ENCODE assay signal across 15 cellular contexts in the genomic region with DNA sequence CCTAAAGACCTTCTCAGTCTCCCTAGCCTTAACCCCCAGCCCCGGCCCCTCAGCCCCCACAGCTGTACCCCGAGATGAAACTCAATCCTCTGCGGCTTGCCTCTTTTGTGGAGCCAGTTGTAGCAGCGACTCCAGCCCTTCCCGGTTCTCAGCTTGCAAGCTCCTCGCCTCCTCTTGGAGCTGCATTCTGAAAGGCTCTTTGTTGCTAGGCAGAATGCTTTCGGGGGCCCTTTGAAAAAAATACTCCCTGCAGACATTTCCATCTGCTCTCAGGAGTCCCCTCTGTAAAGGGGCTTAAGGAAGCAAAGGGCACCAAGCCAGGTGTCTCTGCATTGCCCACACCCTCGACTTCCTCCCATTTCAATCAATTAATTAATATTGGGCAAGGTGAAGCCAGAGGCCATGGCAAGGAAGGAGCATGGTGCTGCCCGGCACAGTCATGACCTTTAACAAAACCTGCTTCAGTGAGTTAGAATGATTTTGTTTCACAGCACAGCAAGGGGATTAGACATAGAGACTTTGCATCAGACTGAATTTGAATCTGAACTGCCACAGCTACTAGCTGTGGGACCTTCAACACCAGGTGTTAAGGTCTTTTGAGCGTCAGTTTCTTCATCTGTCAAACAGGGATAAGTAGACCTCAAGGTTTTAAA.
DNase-seq lines count a peak whose midpoint lies in the region; FAIRE-seq and TF ChIP-seq lines count a peak whose summit lies in the region.
"Had no signal": no experiment of that assay in that cellular context is flagged by ENCODE, and none has a peak within 500 bp of the region (broad histone marks: within the 10 kb centered on the region; RNA-seq: fewer than 3 reads in every experiment).

No MANE protein-coding gene starts in this region.

- POLR2A ChIA-PET in OCI-LY7 (lab: Charles Lee) = no interaction called here

- no peaks in the 10 kb centered on the region for H3K9me3 Mint-ChIP-seq in mesothelial cell of epicardium
- no peaks in the 10 kb centered on the region for H3K9me3 Mint-ChIP-seq in activated CD4-positive, alpha-beta T cell treated with anti-CD3 and anti-CD28 coated beads, Interleukin-2, amount 10 ng/mL, durations not matched to agents 24 days and 14 days

- H3K27ac ChIP-seq in OCI-LY7 (ENCODE audit: low read depth, low read length, poor library complexity, severe bottlenecking) = no peak overlapping the region

- no peak overlapping the region for H2AFZ ChIP-seq in OCI-LY7 (ENCODE audit: low read length)

- DNase-seq in Ammon's horn (ENCODE audit: low spot score) = peak; percentile 77
- DNase-seq in NCI-H2171 treated with DMSO at 0.1 percent for 48 hours (lab: John Stamatoyannopoulos, UW) = peak; percentile 81
- peak; percentile 84 for DNase-seq in ecto neural progenitor cell (ENCODE audit: low spot score)
- no peak for DNase-seq in mesothelial cell of epicardium (ENCODE audit: low spot score in 2 of 2, unreplicated experiment in 2 of 2)
- no peak for DNase-seq in amniotic stem cell (lab: John Stamatoyannopoulos, UW)
- DNase-seq in OCI-LY7 (ENCODE audit: low spot score) = no peak
- no peak for DNase-seq in activated CD4-positive, alpha-beta T cell treated with anti-CD3 and anti-CD28 coated beads, Interleukin-2, amount 10 ng/mL, durations not matched to agents 24 days and 14 days
- no peak for DNase-seq in HTR-8/SVneo (ENCODE audit: insufficient read length, low spot score)
- DNase-seq: effector CD8-positive, alpha-beta T cell; mucosa of descending colon; OCI-M1; small intestine; T-helper 2 cell had no signal

- no peak for FAIRE-seq in HTR-8/SVneo (lab: Jason Lieb, UNC)
- FAIRE-seq: GM18507, small intestine had no signal

- H3K9me2 ChIP-seq in OCI-LY7 (ENCODE audit: insufficient read depth, low read length) = no peaks in the 10 kb centered on the region

- no peaks in the 10 kb centered on the region for H3K4me1 ChIP-seq in OCI-LY7 (ENCODE audit: insufficient read depth, low read length, poor library complexity, severe bottlenecking)

- intact Hi-C loops in OCI-LY7 (cut with micrococcal nuclease; ENCODE audit: unreplicated experiment) = no loop called here
- intact Hi-C loops in activated CD4-positive, alpha-beta T cell treated with anti-CD3 and anti-CD28 coated beads, Interleukin-2, amount 10 ng/mL, durations not matched to agents 24 days and 14 days (cut with micrococcal nuclease) = loop anchor here (5.0 kb wide), 2 partner anchors 38 to 63 kb away; partner anchors contain the start of gene SRGAP3

- peaks cover 7% of the 10 kb centered on the region for H3K36me3 Mint-ChIP-seq in mesothelial cell of epicardium
- H3K36me3 Mint-ChIP-seq in activated CD4-positive, alpha-beta T cell treated with anti-CD3 and anti-CD28 coated beads, Interleukin-2, amount 10 ng/mL, durations not matched to agents 24 days and 14 days (ENCODE audit: low read depth) = no peaks in the 10 kb centered on the region

- peak overlapping the region; percentile 80 for H3K27ac Mint-ChIP-seq in mesothelial cell of epicardium
- H3K27ac Mint-ChIP-seq in activated CD4-positive, alpha-beta T cell treated with anti-CD3 and anti-CD28 coated beads, Interleukin-2, amount 10 ng/mL, durations not matched to agents 24 days and 14 days = no peak overlapping the region
- H3K27ac Mint-ChIP-seq: activated naive CD8-positive, alpha-beta T cell had no signal

- peaks cover 47% of the 10 kb centered on the region for H3K4me1 Mint-ChIP-seq in mesothelial cell of epicardium
- peaks cover 21% of the 10 kb centered on the region for H3K4me1 Mint-ChIP-seq in activated CD4-positive, alpha-beta T cell treated with anti-CD3 and anti-CD28 coated beads, Interleukin-2, amount 10 ng/mL, durations not matched to agents 24 days and 14 days

- CTCF ChIA-PET in OCI-LY7 (lab: Charles Lee; ENCODE audit: unreplicated experiment) = no interaction called here

- no peaks in the 10 kb centered on the region for H3K36me3 ChIP-seq in OCI-LY7 (ENCODE audit: insufficient read depth, low read length)

- TF ChIP-seq CTCF in mesothelial cell of epicardium (IDR thresholded peaks at IDR 0.05; ENCODE audit: unreplicated experiment) (no peak), OCI-LY7 (conservative IDR thresholded peaks at IDR 0.05; ENCODE audit: low read length) (no peak)

- no peak overlapping the region for H3K4me3 ChIP-seq in OCI-LY7 (ENCODE audit: low read depth, low read length, poor library complexity, severe bottlenecking)
- H3K4me3 ChIP-seq: mucosa of descending colon had no signal

- no peaks in the 10 kb centered on the region for H3K79me2 ChIP-seq in OCI-LY7 (ENCODE audit: insufficient read depth, low read depth, low read length)

- no peaks in the 10 kb centered on the region for H3K27me3 Mint-ChIP-seq in mesothelial cell of epicardium (ENCODE audit: low read depth)
- peaks cover 26% of the 10 kb centered on the region for H3K27me3 Mint-ChIP-seq in activated CD4-positive, alpha-beta T cell treated with anti-CD3 and anti-CD28 coated beads, Interleukin-2, amount 10 ng/mL, durations not matched to agents 24 days and 14 days

- peak overlapping the region; percentile 44 for H3K4me3 Mint-ChIP-seq in mesothelial cell of epicardium
- no peak overlapping the region for H3K4me3 Mint-ChIP-seq in activated CD4-positive, alpha-beta T cell treated with anti-CD3 and anti-CD28 coated beads, Interleukin-2, amount 10 ng/mL, durations not matched to agents 24 days and 14 days
- H3K4me3 Mint-ChIP-seq: activated naive CD8-positive, alpha-beta T cell had no signal

- no peak overlapping the region for H3K4me2 ChIP-seq in OCI-LY7 (ENCODE audit: low read length)

- H3K9me3 ChIP-seq in OCI-LY7 (ENCODE audit: low read length) = no peaks in the 10 kb centered on the region
- H3K9me3 ChIP-seq: mucosa of descending colon had no signal

- no peaks in the 10 kb centered on the region for H4K20me1 ChIP-seq in OCI-LY7 (ENCODE audit: insufficient read depth, low read length)

- no TSS peak for BruUV-seq in OCI-LY7 (replicated peaks; lab: Mats Ljungman, UMichigan)

Comparison
In these comparisons a context has a peak if more than half of its experiments do, and no peak if none do; other contexts are left out.
1. DNase-seq: peak in Ammon's horn (single experiment), NCI-H2171 treated with DMSO at 0.1 percent for 48 hours (single experiment) and ecto neural progenitor cell (single experiment); none in mesothelial cell of epicardium (0 of 2), amniotic stem cell (single experiment), OCI-LY7 (single experiment), activated CD4-positive, alpha-beta T cell treated with anti-CD3 and anti-CD28 coated beads, Interleukin-2, amount 10 ng/mL, durations not matched to agents 24 days and 14 days (single experiment) and HTR-8/SVneo (single experiment).